Comparison of ENCODE assay signal across 8 cellular contexts in genomic region chr12:13044002-13044858, GRCh38. TPM values are rescaled to one million over a fixed set of nuclear protein-coding genes. Genes with fewer than 3 reads are reported as not detected.
DNase-seq lines count a peak whose midpoint lies in the region; ATAC-seq and TF ChIP-seq lines count a peak whose summit lies in the region.

FAM234B (plus strand) TSS chr12:13044381; CDS start chr12:13044404, 23 bp downstream.

- H3K4me3 Mint-ChIP-seq in effector memory CD8-positive, alpha-beta T cell = peak within 1 kb of the TSS; percentile 83 to 84

- H2BK15ac ChIP-seq in mesenchymal stem cell (ENCODE audit: low read depth, poor library complexity, severe bottlenecking) = peak within 1 kb of the TSS; percentile 77

- H3K9me3 ChIP-seq in mesenchymal stem cell (ENCODE audit: control insufficient read depth, low read length) = no peaks in the 10 kb centered on the region

- H3K18ac ChIP-seq in mesenchymal stem cell (ENCODE audit: low read depth in 1 of 2, low read length in 2 of 2) = peak within 1 kb of the TSS; percentile 61 to 71

- H2BK120ac ChIP-seq in mesenchymal stem cell (ENCODE audit: low read depth, low read length) = no peak within 1 kb of the TSS

- H3K9me3 Mint-ChIP-seq in effector memory CD8-positive, alpha-beta T cell = no peaks in the 10 kb centered on the region

- no peaks in the 10 kb centered on the region for H3K36me3 Mint-ChIP-seq in effector memory CD8-positive, alpha-beta T cell (ENCODE audit: insufficient read depth)

- no peak within 1 kb of the TSS for H2AK5ac ChIP-seq in mesenchymal stem cell (ENCODE audit: low read length, severe bottlenecking)

- H3K23ac ChIP-seq in mesenchymal stem cell (ENCODE audit: low read length in 2 of 2) = no peak within 1 kb of the TSS

- peak within 1 kb of the TSS; percentile 89 for H3K4me2 ChIP-seq in mesenchymal stem cell (ENCODE audit: low read length, poor library complexity, severe bottlenecking)

- peaks cover 13% of the 10 kb centered on the region for H3K79me1 ChIP-seq in mesenchymal stem cell (replicated peaks; ENCODE audit: low read length, poor library complexity, severe bottlenecking)

- peak within 1 kb of the TSS; percentile 81 to 98 for H3K4me3 ChIP-seq in mesenchymal stem cell (ENCODE audit: insufficient read depth in 1 of 2, low read depth in 1 of 2, low read length in 2 of 2)

- H3K14ac ChIP-seq in mesenchymal stem cell (ENCODE audit: low read length in 2 of 2) = peak within 1 kb of the TSS in 1 of 2 experiments; percentile 61

- ATAC-seq in GM18873 (IDR thresholded peaks at IDR 0.05; ENCODE audit: low FRiP score, unreplicated experiment) (peak; percentile 54), HG03135 (IDR thresholded peaks at IDR 0.05; ENCODE audit: unreplicated experiment) (peak; percentile 75)
- peak; percentile 96 for ATAC-seq in effector memory CD8-positive, alpha-beta T cell (replicated peaks)

- no peak for DNase-seq in AG09319 (ENCODE audit: extremely low read depth, low read depth)
- DNase-seq in NCI-H524 treated with DMSO at 0.1 percent for 48 hours (lab: John Stamatoyannopoulos, UW) = peak; percentile 16
- peak; percentile 91 for DNase-seq in activated CD8-positive, alpha-beta memory T cell treated with anti-CD3 and anti-CD28 coated beads for 24 hours
- peak; percentile 58 to 60 (median 58) for DNase-seq in effector memory CD8-positive, alpha-beta T cell
- peak; percentile 62 for DNase-seq in mesenchymal stem cell
- DNase-seq in stimulated activated CD8-positive, alpha-beta memory T cell treated with anti-CD3 and anti-CD28 coated beads, Interleukin-12 subunit alpha, Interleukin-12 subunit beta, amount 100 ng/mL, for 1 hour (ENCODE audit: low read depth) = peak; percentile 60

- peak within 1 kb of the TSS; percentile 99 for H2AFZ ChIP-seq in mesenchymal stem cell (ENCODE audit: low read depth, low read length)

- no peaks in the 10 kb centered on the region for H3K27me3 ChIP-seq in mesenchymal stem cell (ENCODE audit: control insufficient read depth in 1 of 2, insufficient read depth in 1 of 2, low read length in 2 of 2)

- no peak within 1 kb of the TSS for H2BK12ac ChIP-seq in mesenchymal stem cell (ENCODE audit: low read length in 2 of 2)

- peak within 1 kb of the TSS; percentile 86 for H3K9ac ChIP-seq in mesenchymal stem cell (ENCODE audit: low read length)

- H3K27me3 Mint-ChIP-seq in effector memory CD8-positive, alpha-beta T cell = peaks cover 0 to 9% of the 10 kb centered on the region in 2 donors

- 5% methylated on average over 64 of the region's 71 CpGs for WGBS in mesenchymal stem cell

- H3K4ac ChIP-seq in mesenchymal stem cell (ENCODE audit: low read depth in 1 of 2, low read length in 2 of 2) = no peak within 1 kb of the TSS

- no peaks in the 10 kb centered on the region for H3K36me3 ChIP-seq in mesenchymal stem cell (ENCODE audit: control insufficient read depth in 1 of 2, insufficient read depth in 2 of 2, low read depth in 1 of 2, low read length in 2 of 2)

- peak within 1 kb of the TSS; percentile 89 for H4K8ac ChIP-seq in mesenchymal stem cell (ENCODE audit: low read length)

- H2BK5ac ChIP-seq in mesenchymal stem cell (ENCODE audit: low read depth, low read length, poor library complexity, severe bottlenecking) = no peak within 1 kb of the TSS

- peak within 1 kb of the TSS; percentile 78 for H4K91ac ChIP-seq in mesenchymal stem cell (ENCODE audit: low read length)

- no peak within 1 kb of the TSS for H3K27ac ChIP-seq in mesenchymal stem cell (ENCODE audit: low read length, poor library complexity, severe bottlenecking)

- peaks cover 4 to 8% of the 10 kb centered on the region in 2 donors for H3K4me1 Mint-ChIP-seq in effector memory CD8-positive, alpha-beta T cell (ENCODE audit: low read depth in 2 of 2)

- H3K27ac Mint-ChIP-seq in effector memory CD8-positive, alpha-beta T cell = peak within 1 kb of the TSS; percentile 74 to 79

- TF ChIP-seq CTCF in AG09319 (IDR thresholded peaks at IDR 0.05; ENCODE audit: low read depth, low read length) = peak; percentile 11

- H3K4me1 ChIP-seq in mesenchymal stem cell (ENCODE audit: control insufficient read depth, insufficient read depth, low read depth, low read length) = peaks cover 2% of the 10 kb centered on the region

RNA-seq across cellular contexts. Expression of gene FAM234B, which starts in this region (rescaled TPM):
- 2.3 TPM for polyA plus RNA-seq in mesenchymal stem cell (2013, experiment 1 of 2)
- 2.5 TPM for polyA plus RNA-seq in mesenchymal stem cell (2013, experiment 2 of 2)
